In the genomic region with DNA sequence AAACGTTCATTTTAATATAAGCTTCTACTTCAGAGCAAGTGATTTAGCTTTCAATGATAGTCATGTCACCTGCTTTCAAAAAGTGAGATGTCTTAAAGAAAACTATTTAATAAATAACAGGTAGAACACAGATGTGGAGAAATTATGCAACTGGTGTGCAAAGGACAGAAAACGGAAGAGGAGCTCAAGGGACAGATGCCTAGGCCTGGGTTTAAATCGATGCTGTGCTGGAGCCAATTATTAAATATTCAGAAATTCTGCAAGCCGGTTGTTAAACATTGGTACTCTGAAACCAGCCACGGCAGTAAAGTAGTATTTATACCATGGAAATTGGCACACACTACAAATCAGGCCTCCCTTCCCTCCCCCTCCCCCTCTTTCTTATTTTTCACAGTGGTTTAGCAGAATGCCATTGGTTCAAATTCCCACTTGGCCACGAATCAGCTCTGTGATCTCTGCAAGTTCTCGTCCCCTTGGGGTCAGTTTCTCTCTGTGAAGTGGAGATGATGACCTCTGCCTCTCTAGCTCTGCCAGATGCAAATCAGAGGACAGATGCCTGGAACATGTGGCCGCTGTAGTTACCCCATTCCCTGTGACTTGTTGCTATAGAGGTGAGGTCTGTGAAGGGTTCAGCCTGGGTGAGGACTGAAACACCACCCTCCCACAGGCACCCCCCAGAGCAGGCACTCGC, we compare ENCODE assay signal across 23 cellular contexts.
"Had no signal": no experiment of that assay in that cellular context is flagged by ENCODE, and none has a peak within 500 bp of the region (broad histone marks: within the 10 kb centered on the region; RNA-seq: fewer than 3 reads in every experiment).

No MANE protein-coding gene starts in this region.

- H3K4me3 ChIP-seq: colonic mucosa, esophagus squamous epithelium, gastrocnemius medialis, heart right ventricle, left ventricle myocardium inferior, lung had no signal

- H3K27me3 ChIP-seq: colonic mucosa had no signal

- ATAC-seq: effector memory CD8-positive, alpha-beta T cell; esophagus mucosa; gastrocnemius medialis; heart right ventricle; left cardiac atrium had no signal

- DNase-seq: colonic mucosa; cortex of kidney; effector CD8-positive, alpha-beta T cell; effector memory CD8-positive, alpha-beta T cell; endodermal cell; erythroblast; esophagus squamous epithelium; foreskin fibroblast; foreskin melanocyte; gastrocnemius medialis; glutamatergic neuron; heart right ventricle; hippocampal formation; left cardiac atrium; left ventricle myocardium inferior; mammary epithelial cell; mesendoderm; midbrain had no signal

- H3K9me3 Mint-ChIP-seq: dendritic cell treated with granulocyte-macrophage colony-stimulating factor and Interleukin-4, amounts not matched to agents 40 ng/mL and 50 ng/mL, for 4 days; effector memory CD8-positive, alpha-beta T cell; memory B cell had no signal

- H3K4me1 Mint-ChIP-seq: memory B cell had no signal

- H3K27ac Mint-ChIP-seq: dendritic cell treated with granulocyte-macrophage colony-stimulating factor and Interleukin-4, amounts not matched to agents 40 ng/mL and 50 ng/mL, for 4 days; effector memory CD8-positive, alpha-beta T cell; endodermal cell; memory B cell had no signal

- H3K36me3 ChIP-seq: colonic mucosa, esophagus squamous epithelium, gastrocnemius medialis, heart right ventricle, left ventricle myocardium inferior had no signal

- H3K9me3 ChIP-seq: colonic mucosa, esophagus squamous epithelium, gastrocnemius medialis, left ventricle myocardium inferior had no signal

- H3K4me1 ChIP-seq: colonic mucosa, esophagus squamous epithelium, gastrocnemius medialis, heart right ventricle, left ventricle myocardium inferior had no signal

- H3K4me3 Mint-ChIP-seq: dendritic cell treated with granulocyte-macrophage colony-stimulating factor and Interleukin-4, amounts not matched to agents 40 ng/mL and 50 ng/mL, for 4 days; effector memory CD8-positive, alpha-beta T cell; endodermal cell; memory B cell had no signal

- H3K27ac ChIP-seq: colonic mucosa, epithelial cell of prostate, esophagus squamous epithelium, gastrocnemius medialis, heart right ventricle, left ventricle myocardium inferior had no signal

- H3K36me3 Mint-ChIP-seq: memory B cell had no signal
